In genomic region chr7:157267956-157268355, GRCh38 we compare ENCODE assay signal across 17 cellular contexts.
DNase-seq lines count a peak whose midpoint lies in the region; ATAC-seq and TF ChIP-seq lines count a peak whose summit lies in the region.
"Had no signal": no experiment of that assay in that cellular context is flagged by ENCODE, and none has a peak within 500 bp of the region (broad histone marks: within the 10 kb centered on the region; RNA-seq: fewer than 3 reads in every experiment).

No MANE protein-coding gene starts in this region.

- no peaks in the 10 kb centered on the region for H3K27me3 Mint-ChIP-seq in activated T-cell treated with anti-CD3 and anti-CD28 coated beads, Interleukin-2, amount 50 U/mL, for 24 hours
- H3K27me3 Mint-ChIP-seq in chondrocyte (ENCODE audit: low read depth): no peaks in the 10 kb centered on the region

- TF ChIP-seq CTCF in HCT116 (IDR thresholded peaks at IDR 0.05 in 2 of 3, conservative IDR thresholded peaks at IDR 0.05 in 1 of 3; ENCODE audit: borderline replicate concordance in 1 of 3, insufficient read depth in 1 of 3, low read depth in 2 of 3, low read length in 2 of 3) (no peak), chondrocyte (IDR thresholded peaks at IDR 0.05) (no peak), sigmoid colon (IDR thresholded peaks at IDR 0.05) (no peak)

- H2AFZ ChIP-seq in HCT116 (ENCODE audit: low read depth, low read length, poor library complexity, severe bottlenecking): no peak overlapping the region

- H3K4me2 ChIP-seq in HCT116 (ENCODE audit: low read length): no peak overlapping the region

- H3K9me3 ChIP-seq in HCT116 (ENCODE audit: control insufficient read depth in 1 of 2, insufficient read depth in 1 of 2, low read depth in 1 of 2, low read length in 2 of 2) (no peaks in the 10 kb centered on the region), sigmoid colon (no peaks in the 10 kb centered on the region)
- H3K9me3 ChIP-seq: BE2C, Peyer's patch, SJSA1 had no signal

- H3K4me1 ChIP-seq in HCT116 (ENCODE audit: control insufficient read depth in 1 of 2, insufficient read depth in 2 of 2, low read length in 2 of 2): no peaks in the 10 kb centered on the region
- peaks cover 0 to 17% (median 14%) of the 10 kb centered on the region in 4 donors for H3K4me1 ChIP-seq in sigmoid colon

- DNase-seq in activated T-cell treated with anti-CD3 and anti-CD28 coated beads, Interleukin-2, amount 50 U/mL, for 24 hours: peak; percentile 9
- DNase-seq in activated T-cell treated with anti-CD3 and anti-CD28 coated beads for 4 hours: no peak
- DNase-seq in HCT116 (ENCODE audit: low read depth, low spot score): no peak
- peak; percentile 47 for DNase-seq in chondrocyte (ENCODE audit: low spot score)
- DNase-seq in sigmoid colon: peak; percentile 15
- no peak for DNase-seq in NCI-H146 treated with DMSO at 0.1 percent for 48 hours (lab: John Stamatoyannopoulos, UW; ENCODE audit: unreplicated experiment)
- DNase-seq: BE2C, DMS79, HFFc6, MM.1S, NCI-H1048, NCI-H1417 treated with DMSO at 0.1 percent for 48 hours, NCI-H187 treated with DMSO at 0.1 percent for 48 hours, NCI-H510A had no signal

- H3K9ac ChIP-seq in HCT116 (ENCODE audit: low read length): no peak overlapping the region

- POLR2A ChIA-PET in HCT116 (lab: Charles Lee): no interaction called here

- H3K4me3 ChIP-seq in HCT116 (replicated peaks in 1 of 2; ENCODE audit: low read depth in 1 of 2, low read length in 2 of 2): no peak overlapping the region
- no peak overlapping the region for H3K4me3 ChIP-seq in sigmoid colon
- H3K4me3 ChIP-seq: Peyer's patch, SJSA1 had no signal

- peaks cover 7% of the 10 kb centered on the region for H3K4me1 Mint-ChIP-seq in activated T-cell treated with anti-CD3 and anti-CD28 coated beads, Interleukin-2, amount 50 U/mL, for 24 hours (ENCODE audit: low read depth)
- peaks cover 22% of the 10 kb centered on the region for H3K4me1 Mint-ChIP-seq in chondrocyte (ENCODE audit: low read depth)

- TF ChIP-seq RAD21 in HCT116 (IDR thresholded peaks at IDR 0.05; ENCODE audit: low read depth): no peak

- RAD21 ChIA-PET in HCT116 (lab: Charles Lee; ENCODE audit: low non-redundant PET in 1 of 2, low total read pairs in 2 of 2, uncharacterized antibody in 2 of 2, unreplicated experiment in 2 of 2): no interaction called here

- CTCF ChIA-PET in HCT116 (lab: Charles Lee): no interaction called here

- H3K27me3 ChIP-seq in HCT116 (ENCODE audit: insufficient read depth, low read length): no peaks in the 10 kb centered on the region
- no peaks in the 10 kb centered on the region for H3K27me3 ChIP-seq in sigmoid colon
- H3K27me3 ChIP-seq: BE2C, Peyer's patch, SJSA1 had no signal

- H4K20me1 ChIP-seq in HCT116 (ENCODE audit: insufficient read depth): no peaks in the 10 kb centered on the region

- TF ChIP-seq POLR2A in HCT116 (IDR thresholded peaks at IDR 0.05; ENCODE audit: borderline replicate concordance, extremely low read depth, insufficient read depth, insufficient read length) (no peak), sigmoid colon (IDR thresholded peaks at IDR 0.05) (no peak)

- no peaks in the 10 kb centered on the region for H3K79me2 ChIP-seq in HCT116 (ENCODE audit: insufficient read depth, low read length)

- H3K4me3 Mint-ChIP-seq in activated T-cell treated with anti-CD3 and anti-CD28 coated beads, Interleukin-2, amount 50 U/mL, for 24 hours: no peak overlapping the region
- H3K4me3 Mint-ChIP-seq in chondrocyte (ENCODE audit: unreplicated experiment): no peak overlapping the region
- H3K4me3 Mint-ChIP-seq: HFFc6 had no signal

- H3K27ac Mint-ChIP-seq in activated T-cell treated with anti-CD3 and anti-CD28 coated beads, Interleukin-2, amount 50 U/mL, for 24 hours: peak overlapping the region; percentile 27
- no peak overlapping the region for H3K27ac Mint-ChIP-seq in chondrocyte (ENCODE audit: unreplicated experiment)
- H3K27ac Mint-ChIP-seq: HFFc6 had no signal

- TF ChIP-seq EP300 in sigmoid colon (IDR thresholded peaks at IDR 0.05): no peak

- H3K9me3 Mint-ChIP-seq in activated T-cell treated with anti-CD3 and anti-CD28 coated beads, Interleukin-2, amount 50 U/mL, for 24 hours: no peaks in the 10 kb centered on the region
- H3K9me3 Mint-ChIP-seq in chondrocyte (ENCODE audit: low read depth): no peaks in the 10 kb centered on the region
- H3K9me3 Mint-ChIP-seq: HFFc6 had no signal

- H3K27ac ChIP-seq in HCT116 (ENCODE audit: low read depth, low read length) (no peak overlapping the region), sigmoid colon (no peak overlapping the region)
- H3K27ac ChIP-seq: Peyer's patch, SJSA1 had no signal

- H3K36me3 ChIP-seq in HCT116 (ENCODE audit: control insufficient read depth in 1 of 2, insufficient read depth in 2 of 2, low read length in 2 of 2): peaks cover 27 to 28% of the 10 kb centered on the region in 2 experiments; a peak in 3 of 4 replicates
- H3K36me3 ChIP-seq in sigmoid colon: peaks cover 0 to 72% (median 33%) of the 10 kb centered on the region in 4 donors

- TSS peak; percentile 16 for BruUV-seq in HCT116 (replicated peaks; lab: Mats Ljungman, UMichigan)

- peaks cover 86% of the 10 kb centered on the region for H3K36me3 Mint-ChIP-seq in activated T-cell treated with anti-CD3 and anti-CD28 coated beads, Interleukin-2, amount 50 U/mL, for 24 hours (ENCODE audit: low read depth)
- peaks cover 30% of the 10 kb centered on the region for H3K36me3 Mint-ChIP-seq in chondrocyte (ENCODE audit: low read depth)

- 91 to 93% methylated on average over 5 of the region's 5 CpGs for whole genome bisulfite sequencing in sigmoid colon, 2 donors

- ATAC-seq in HCT116 (no peak), GM21529 (IDR thresholded peaks at IDR 0.05; ENCODE audit: unreplicated experiment) (no peak)

- H3K9me2 ChIP-seq in HCT116 (ENCODE audit: insufficient read depth): no peaks in the 10 kb centered on the region

- intact Hi-C loops in HCT116 (cut with micrococcal nuclease): no loop called here
- intact Hi-C loops in sigmoid colon (cut with DNase I): no loop called here

TF ChIP-seq in HCT116, 20 proteins besides CTCF, POLR2A, EP300 and RAD21:
- TF ChIP-seq YY1 (IDR thresholded peaks at IDR 0.05; ENCODE audit: extremely low read depth, insufficient replicate concordance, low read depth, low read length) (no peak), ZNF274 (IDR thresholded peaks at IDR 0.05; ENCODE audit: low read depth, low read length) (no peak), POLR2AphosphoS5 (IDR thresholded peaks at IDR 0.05; ENCODE audit: low read depth, low read length) (no peak), EZH2 (IDR thresholded peaks at IDR 0.05) (no peak), MAX (IDR thresholded peaks at IDR 0.05) (no peak), CEBPB (IDR thresholded peaks at IDR 0.05; ENCODE audit: low read depth) (no peak), SRF (IDR thresholded peaks at IDR 0.05; ENCODE audit: low read depth) (no peak), JUND (IDR thresholded peaks at IDR 0.05) (no peak), ZBTB33 (IDR thresholded peaks at IDR 0.05; ENCODE audit: extremely low read depth, insufficient replicate concordance, low read length) (no peak), SIN3A (IDR thresholded peaks at IDR 0.05; ENCODE audit: low read depth) (no peak)

Comparison
In these comparisons a context has a peak if more than half of its experiments do, and no peak if none do; other contexts are left out.
1. DNase-seq: peak in activated T-cell treated with anti-CD3 and anti-CD28 coated beads, Interleukin-2, amount 50 U/mL, for 24 hours (single experiment), chondrocyte (single experiment) and sigmoid colon (single experiment); none in activated T-cell treated with anti-CD3 and anti-CD28 coated beads for 4 hours (single experiment), HCT116 (single experiment) and NCI-H146 treated with DMSO at 0.1 percent for 48 hours (single experiment).